1 cellular context compared by ENCODE assay signal in genomic region chr4:88225216-88226107, GRCh38.
TF ChIP-seq lines count a peak whose summit lies in the region.

No MANE protein-coding gene starts in this region.

TF ChIP-seq in GM23338, 12 proteins besides CTCF, POLR2A, EP300 and RAD21 (continued from another document):
- TF ChIP-seq CREB1 (CRISPR knock-in tag; IDR thresholded peaks at IDR 0.05; ENCODE audit: low read depth) = no peak
- TF ChIP-seq ZNF331 (CRISPR knock-in tag; IDR thresholded peaks at IDR 0.05; ENCODE audit: low read depth) = no peak
- TF ChIP-seq ETS1 (IDR thresholded peaks at IDR 0.05) = no peak
- TF ChIP-seq ZNF462 (CRISPR knock-in tag; IDR thresholded peaks at IDR 0.05) = no peak
- TF ChIP-seq POLR2AphosphoS5 (IDR thresholded peaks at IDR 0.05; ENCODE audit: low read depth) = no peak
- TF ChIP-seq REST (IDR thresholded peaks at IDR 0.05; ENCODE audit: unreplicated experiment) = no peak
- no peak for TF ChIP-seq JUNB (IDR thresholded peaks at IDR 0.05; ENCODE audit: unreplicated experiment)
- no peak for TF ChIP-seq ZNF114 (CRISPR knock-in tag; IDR thresholded peaks at IDR 0.05)
- TF ChIP-seq EZH2 (IDR thresholded peaks at IDR 0.05; ENCODE audit: low read depth, unreplicated experiment) = no peak
- TF ChIP-seq STAT1 (IDR thresholded peaks at IDR 0.05; ENCODE audit: unreplicated experiment) = no peak
TF ChIP-seq in GM23338: peak in this region for 0.
